ENCODE assay signal across 1 cellular context in the genomic region with DNA sequence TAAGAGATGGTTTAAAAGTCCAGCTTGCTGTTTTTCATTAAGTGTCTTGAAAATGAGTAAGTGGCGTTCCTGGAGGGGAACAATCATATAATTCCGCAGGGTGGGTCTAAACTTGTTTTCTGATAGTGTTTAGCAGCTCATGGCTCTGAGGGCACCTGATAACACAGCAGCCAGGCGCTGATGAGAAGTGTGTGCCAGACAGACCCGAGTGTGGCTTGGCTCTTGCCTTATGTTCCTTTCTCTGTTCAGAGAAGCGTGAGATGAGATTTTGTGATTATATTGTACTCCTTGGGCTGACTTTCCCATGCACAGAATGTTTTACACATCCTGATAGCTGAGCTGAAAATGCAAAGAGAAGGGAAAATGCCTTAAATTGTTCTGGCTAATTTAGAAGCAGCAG.
TF ChIP-seq lines count a peak whose summit lies in the region.

No MANE protein-coding gene starts in this region.

TF ChIP-seq in endothelial cell of umbilical vein, 7 proteins besides CTCF, POLR2A, EP300 and RAD21 (continued from another document):
- TF ChIP-seq MYC (IDR thresholded peaks at IDR 0.05; ENCODE audit: low read depth, low read length), result no peak
- TF ChIP-seq POLR2AphosphoS5 (IDR thresholded peaks at IDR 0.05; ENCODE audit: insufficient read depth, low read depth, low read length), result no peak
- no peak for TF ChIP-seq GATA2 (IDR thresholded peaks at IDR 0.05; ENCODE audit: insufficient read depth, insufficient read length, low read depth, low read length)
